Comparison of ENCODE assay signal across 8 cellular contexts in genomic region chr10:96129387-96130325, GRCh38. TPM values are rescaled to one million over a fixed set of nuclear protein-coding genes. Genes with fewer than 3 reads are reported as not detected.
DNase-seq lines count a peak whose midpoint lies in the region; ATAC-seq, FAIRE-seq and TF ChIP-seq lines count a peak whose summit lies in the region.

Gene ZNF518A (plus strand): TSS chr10:96130297. CDS start chr10:96156323, 26,026 bp downstream.

- TF ChIP-seq CTCF in SU-DHL-6 (IDR thresholded peaks at IDR 0.05; ENCODE audit: insufficient read depth, low read length, poor library complexity, severe bottlenecking) (no peak), pancreas (IDR thresholded peaks at IDR 0.05) (no peak), thyroid gland (IDR thresholded peaks at IDR 0.05) (no peak)

- peaks cover 24% of the 10 kb centered on the region for H3K36me3 Mint-ChIP-seq in activated naive CD8-positive, alpha-beta T cell treated with anti-CD3 and anti-CD28 coated beads, Interleukin-2, amount 10 ng/mL, durations not matched to agents 7 days and 5 days

- DNase-seq in NCI-H1092 treated with DMSO at 0.1 percent for 48 hours (lab: John Stamatoyannopoulos, UW), result peak; percentile 89
- peak; percentile 90 for DNase-seq in activated naive CD8-positive, alpha-beta T cell treated with anti-CD3 and anti-CD28 coated beads, Interleukin-2, amount 10 ng/mL, durations not matched to agents 7 days and 5 days
- peak; percentile 95 for DNase-seq in Right ventricle myocardium superior
- DNase-seq in pancreas, result peak; percentile 90 to 96 (median 94)
- DNase-seq in thyroid gland, result peak; percentile 90 to 93

- H3K27me3 ChIP-seq in SU-DHL-6 (ENCODE audit: low read length) (no peaks in the 10 kb centered on the region), pancreas (peaks cover 0 to 27% (median 3%) of the 10 kb centered on the region in 4 donors), thyroid gland (peaks cover 2% of the 10 kb centered on the region)

- no peak for FAIRE-seq in pancreas (lab: Jason Lieb, UNC)

- H3K27ac Mint-ChIP-seq in activated naive CD8-positive, alpha-beta T cell treated with anti-CD3 and anti-CD28 coated beads, Interleukin-2, amount 10 ng/mL, durations not matched to agents 7 days and 5 days, result peak within 1 kb of the TSS; percentile 98

- peaks cover 22% of the 10 kb centered on the region for H3K4me1 Mint-ChIP-seq in activated naive CD8-positive, alpha-beta T cell treated with anti-CD3 and anti-CD28 coated beads, Interleukin-2, amount 10 ng/mL, durations not matched to agents 7 days and 5 days

- no peaks in the 10 kb centered on the region for H4K20me1 ChIP-seq in SU-DHL-6 (ENCODE audit: low read depth, low read length)

- H2AFZ ChIP-seq in SU-DHL-6 (ENCODE audit: low read depth, low read length, severe bottlenecking), result peak within 1 kb of the TSS; percentile 83

- H3K4me3 ChIP-seq in SU-DHL-6 (ENCODE audit: insufficient read depth, low read length, poor library complexity, severe bottlenecking), result peak within 1 kb of the TSS; percentile 51
- H3K4me3 ChIP-seq in pancreas, result peak within 1 kb of the TSS; percentile 62 to 82 (median 78)
- H3K4me3 ChIP-seq in thyroid gland (replicated peaks in 1 of 3), result peak within 1 kb of the TSS; percentile 67 to 98 (median 72)

- no peaks in the 10 kb centered on the region for H3K9me2 ChIP-seq in SU-DHL-6 (replicated peaks; ENCODE audit: insufficient read depth, low read length)

- H3K36me3 ChIP-seq in SU-DHL-6 (ENCODE audit: low read length), result no peaks in the 10 kb centered on the region
- peaks cover 0 to 13% (median 0%) of the 10 kb centered on the region in 3 donors for H3K36me3 ChIP-seq in pancreas
- H3K36me3 ChIP-seq in thyroid gland, result peaks cover 0 to 12% of the 10 kb centered on the region in 2 donors

- H3K9me3 ChIP-seq in SU-DHL-6 (ENCODE audit: insufficient read depth, low read length), result no peaks in the 10 kb centered on the region
- H3K9me3 ChIP-seq in pancreas, result no peaks in the 10 kb centered on the region
- no peaks in the 10 kb centered on the region for H3K9me3 ChIP-seq in thyroid gland

- ATAC-seq in HG02610 (IDR thresholded peaks at IDR 0.05; ENCODE audit: unreplicated experiment), result peak; percentile 73
- ATAC-seq in activated naive CD8-positive, alpha-beta T cell treated with anti-CD3 and anti-CD28 coated beads, Interleukin-2, amount 10 ng/mL, durations not matched to agents 7 days and 5 days (ENCODE audit: low read depth), result peak; percentile 86
- ATAC-seq in Right ventricle myocardium superior (ENCODE audit: poor library complexity), result peak; percentile 99
- peak; percentile 96 to 99 (median 99) for ATAC-seq in pancreas

- H3K27ac ChIP-seq in SU-DHL-6 (ENCODE audit: low read depth, low read length) (peak within 1 kb of the TSS; percentile 82), pancreas (peak within 1 kb of the TSS; percentile 93 to 99 (median 97)), thyroid gland (peak within 1 kb of the TSS; percentile 88 to 96 (median 95))

- intact Hi-C loops in Right ventricle myocardium superior (cut with DNase I) (loop anchor here (2.0 kb wide), 1 partner anchor 39 kb away; no protein-coding TSS in a partner anchor), pancreas (cut with DNase I) (no loop called here), thyroid gland (cut with DNase I) (loop anchor here (2.0 kb wide), 1 partner anchor 39 kb away; no protein-coding TSS in a partner anchor)

- 8 to 9% methylated on average over 48 of the region's 48 CpGs for WGBS in pancreas, 2 donors
- 21 to 30% methylated on average over 15 to 19 of the region's 48 CpGs for WGBS in thyroid gland, 2 donors

- H3K9me3 Mint-ChIP-seq in activated naive CD8-positive, alpha-beta T cell treated with anti-CD3 and anti-CD28 coated beads, Interleukin-2, amount 10 ng/mL, durations not matched to agents 7 days and 5 days, result peaks cover 3% of the 10 kb centered on the region

- no peaks in the 10 kb centered on the region for H3F3A ChIP-seq in SU-DHL-6 (ENCODE audit: insufficient read depth)

- peak within 1 kb of the TSS; percentile 47 for H3K4me2 ChIP-seq in SU-DHL-6 (ENCODE audit: low read depth, low read length, poor library complexity, severe bottlenecking)

- H3K9ac ChIP-seq in SU-DHL-6 (ENCODE audit: low read length), result peak within 1 kb of the TSS; percentile 59

- H3K79me2 ChIP-seq in SU-DHL-6 (ENCODE audit: insufficient read depth, low read length), result no peaks in the 10 kb centered on the region

- H3K4me1 ChIP-seq in pancreas (peaks cover 4 to 16% (median 13%) of the 10 kb centered on the region in 3 donors), thyroid gland (peaks cover 7 to 8% of the 10 kb centered on the region in 2 donors)

- H3K4me3 Mint-ChIP-seq in activated naive CD8-positive, alpha-beta T cell treated with anti-CD3 and anti-CD28 coated beads, Interleukin-2, amount 10 ng/mL, durations not matched to agents 7 days and 5 days, result peak within 1 kb of the TSS; percentile 96

- TF ChIP-seq POLR2A in GM10847 (IDR thresholded peaks at IDR 0.05; ENCODE audit: extremely low read depth, insufficient read length), result peak; percentile 90
- TF ChIP-seq POLR2A in thyroid gland (IDR thresholded peaks at IDR 0.05), result peak in 1 of 2 donors; percentile 40

- POLR2A ChIA-PET in activated naive CD8-positive, alpha-beta T cell treated with anti-CD3 and anti-CD28 coated beads, Interleukin-2, amount 10 ng/mL, durations not matched to agents 7 days and 5 days (lab: Charles Lee), result interaction anchor here (0.8 to 2.4 kb wide), 13 partner anchors 8 to 703 kb away, joined by 3 to 184 read pairs (median 3); partner anchors contain the start of gene CCNJ

- peaks cover 34% of the 10 kb centered on the region for H3K27me3 Mint-ChIP-seq in activated naive CD8-positive, alpha-beta T cell treated with anti-CD3 and anti-CD28 coated beads, Interleukin-2, amount 10 ng/mL, durations not matched to agents 7 days and 5 days

RNA-seq across cellular contexts. Expression of gene ZNF518A, which starts in this region (rescaled TPM):
- 10 to 100 TPM; 22.0 to 22.7 TPM for total RNA-seq in activated naive CD8-positive, alpha-beta T cell treated with anti-CD3 and anti-CD28 coated beads, Interleukin-2, amount 10 ng/mL, durations not matched to agents 7 days and 5 days
- 10.0 TPM for total RNA-seq in Right ventricle myocardium superior
- 10 to 100 TPM in 5 of 6 donors, 1 to 10 TPM in 1; 10.0 to 18.2 (median 11.6) TPM for total RNA-seq in pancreas
- 1 to 10 TPM; 4.9 to 9.3 TPM for polyA plus RNA-seq in pancreas
- 10 to 100 TPM; 31.1 to 43.5 (median 35.5) TPM for total RNA-seq in thyroid gland

Comparison
In these comparisons a context has a peak if more than half of its experiments do, and no peak if none do; other contexts are left out.
1. Peak in every context shown above with its lines: DNase-seq, ATAC-seq, H3K4me3 ChIP-seq and H3K27ac ChIP-seq.
2. intact Hi-C loops: an anchor here in Right ventricle myocardium superior (2.0 kb wide) and thyroid gland (2.0 kb wide); none called in pancreas.